ENCODE assay signal across 8 cellular contexts in the genomic region with DNA sequence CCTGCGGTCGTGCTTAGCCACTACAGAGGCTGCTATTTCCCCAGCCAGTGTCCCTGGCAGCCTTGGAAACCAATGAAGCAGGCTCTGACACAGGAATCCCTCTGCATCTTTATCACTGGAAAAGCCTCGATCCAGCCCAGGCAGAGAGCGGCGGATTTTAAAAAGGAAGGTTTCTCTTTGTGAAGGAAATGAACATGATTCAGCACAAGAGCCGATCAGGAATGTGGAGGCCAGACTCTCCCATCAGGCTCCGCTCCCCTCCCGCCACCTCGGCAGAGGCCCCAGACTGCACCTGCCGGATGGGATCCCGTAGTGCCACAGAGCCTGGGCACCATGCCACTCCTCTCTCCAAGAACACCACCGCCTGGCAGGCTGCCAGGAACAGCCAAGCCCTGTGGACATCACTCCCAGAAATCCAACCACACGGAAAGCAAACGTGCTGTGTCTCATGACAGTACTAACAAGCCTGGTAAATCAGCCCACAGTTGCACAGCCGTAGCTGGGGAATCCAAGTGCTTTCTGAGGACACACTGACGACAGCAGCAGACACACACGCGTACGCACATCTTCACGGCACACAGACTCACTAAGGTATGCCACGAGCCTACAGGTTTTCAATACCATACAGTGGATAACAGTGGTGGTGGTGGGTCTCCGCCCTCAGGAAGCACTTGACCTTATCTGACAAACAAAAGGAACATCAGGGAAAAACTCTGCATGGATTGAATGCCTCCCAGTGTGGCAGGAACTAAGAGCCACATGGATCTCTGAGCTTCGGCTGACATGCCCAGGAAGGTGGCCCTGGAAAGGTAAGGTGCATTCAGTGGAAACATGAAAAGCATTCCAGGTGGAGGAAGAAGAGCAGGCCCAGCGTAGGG. TPM values are rescaled to one million over a fixed set of nuclear protein-coding genes. Genes with fewer than 3 reads are reported as not detected.
DNase-seq lines count a peak whose midpoint lies in the region; ATAC-seq and TF ChIP-seq lines count a peak whose summit lies in the region.

No MANE protein-coding gene starts in this region.

- H3K4me1 ChIP-seq in GM23248 (ENCODE audit: insufficient read depth) = peaks cover 20% of the 10 kb centered on the region
- peaks cover 27 to 52% (median 44%) of the 10 kb centered on the region in 4 donors for H3K4me1 ChIP-seq in esophagus muscularis mucosa
- H3K4me1 ChIP-seq in mucosa of stomach (ENCODE audit: control insufficient read depth, insufficient read depth, low read length) = peaks cover 31% of the 10 kb centered on the region

- H3K36me3 ChIP-seq in GM23248 (ENCODE audit: low read depth) (no peaks in the 10 kb centered on the region), esophagus muscularis mucosa (no peaks in the 10 kb centered on the region), mucosa of stomach (ENCODE audit: control insufficient read depth, insufficient read depth, low read length) (no peaks in the 10 kb centered on the region)

- H3K79me2 ChIP-seq in GM23248 (ENCODE audit: insufficient read depth) = no peaks in the 10 kb centered on the region

- no peaks in the 10 kb centered on the region for H4K20me1 ChIP-seq in GM23248 (ENCODE audit: insufficient read depth)

- intact Hi-C loops in esophagus muscularis mucosa (cut with DNase I) = no loop called here

- no peak for ATAC-seq in GM21717 (IDR thresholded peaks at IDR 0.05; ENCODE audit: unreplicated experiment)

- in situ Hi-C loops in GM23248 (cut with MboI) = no loop called here

- H3F3A ChIP-seq in GM23248 (ENCODE audit: insufficient read depth) = peaks cover 5% of the 10 kb centered on the region; the same call in 1 of the 2 replicates

- H3K27me3 ChIP-seq in GM23248 (replicated peaks; ENCODE audit: insufficient read depth) = peaks cover 9% of the 10 kb centered on the region; the same call in 1 of the 2 replicates
- no peaks in the 10 kb centered on the region for H3K27me3 ChIP-seq in esophagus muscularis mucosa
- H3K27me3 ChIP-seq in mucosa of stomach (ENCODE audit: control insufficient read depth, insufficient read depth, low read length) = peaks cover 8% of the 10 kb centered on the region

- DNase-seq in GM23248 (peak; percentile 77), NCI-H774 (lab: John Stamatoyannopoulos, UW) (peak; percentile 83), esophagus muscularis mucosa (ENCODE audit: extremely low spot score) (no peak), HUDEP-2 (lab: John Stamatoyannopoulos, UW; ENCODE audit: unreplicated experiment in 76 of 76) (no peak)
- no peak for DNase-seq in central memory CD4-positive, alpha-beta T cell
- no peak for DNase-seq in T-helper 2 cell treated with Interferon-gamma antibody and Interleukin-4, amounts not matched to agents 5 μg/mL and 100 μg/mL, for 36 hours (ENCODE audit: low spot score)

- no peak for TF ChIP-seq POLR2A in esophagus muscularis mucosa (IDR thresholded peaks at IDR 0.05; ENCODE audit: low read depth)

- peaks cover 2% of the 10 kb centered on the region for H3K4me1 Mint-ChIP-seq in T-helper 2 cell treated with Interferon-gamma antibody and Interleukin-4, amounts not matched to agents 5 μg/mL and 100 μg/mL, for 36 hours (ENCODE audit: low read depth)

- H3K27me3 Mint-ChIP-seq in T-helper 2 cell treated with Interferon-gamma antibody and Interleukin-4, amounts not matched to agents 5 μg/mL and 100 μg/mL, for 36 hours (ENCODE audit: low read depth) = peaks cover 24% of the 10 kb centered on the region

- H3K9ac ChIP-seq in GM23248 (peak overlapping the region; percentile 44), mucosa of stomach (ENCODE audit: low read length) (peak overlapping the region; percentile 45)

- H3K9me2 ChIP-seq in GM23248 (ENCODE audit: insufficient read depth) = no peaks in the 10 kb centered on the region

- H3K4me3 ChIP-seq in GM23248 (peak overlapping the region; percentile 35), esophagus muscularis mucosa (peak overlapping the region; percentile 22 to 32 (median 28)), mucosa of stomach (ENCODE audit: low read length) (no peak overlapping the region)

- H3K27ac Mint-ChIP-seq in T-helper 2 cell treated with Interferon-gamma antibody and Interleukin-4, amounts not matched to agents 5 μg/mL and 100 μg/mL, for 36 hours = no peak overlapping the region

- WGBS in GM23248 (ENCODE audit: low coverage in 1 of 2, low lambda C conversion rate in 2 of 2, missing lambda C conversion rate in 2 of 2), 2 experiments = 23 to 25% methylated on average over 24 of the region's 24 CpGs
- 45% methylated on average over 17 of the region's 24 CpGs for whole genome bisulfite sequencing in esophagus muscularis mucosa

- H3K9me3 Mint-ChIP-seq in T-helper 2 cell treated with Interferon-gamma antibody and Interleukin-4, amounts not matched to agents 5 μg/mL and 100 μg/mL, for 36 hours = no peaks in the 10 kb centered on the region

- H2AFZ ChIP-seq in GM23248 = peak overlapping the region; percentile 64

- no peak for TF ChIP-seq EP300 in esophagus muscularis mucosa (IDR thresholded peaks at IDR 0.05)

- H3K27ac ChIP-seq in GM23248 (peak overlapping the region; percentile 35), esophagus muscularis mucosa (replicated peaks in 1 of 4) (peak overlapping the region; percentile 64 to 70 (median 68))

- H3K4me3 Mint-ChIP-seq in T-helper 2 cell treated with Interferon-gamma antibody and Interleukin-4, amounts not matched to agents 5 μg/mL and 100 μg/mL, for 36 hours = no peak overlapping the region

- H3K9me3 ChIP-seq in GM23248 (ENCODE audit: low read depth) (no peaks in the 10 kb centered on the region), esophagus muscularis mucosa (no peaks in the 10 kb centered on the region), mucosa of stomach (ENCODE audit: control insufficient read depth, low read length) (no peaks in the 10 kb centered on the region)

- peak overlapping the region; percentile 66 for H3K4me2 ChIP-seq in GM23248 (ENCODE audit: unreplicated experiment)

- no peaks in the 10 kb centered on the region for H3K36me3 Mint-ChIP-seq in T-helper 2 cell treated with Interferon-gamma antibody and Interleukin-4, amounts not matched to agents 5 μg/mL and 100 μg/mL, for 36 hours (ENCODE audit: low read depth)

- peak in 1 of 3 experiments; percentile 6 for TF ChIP-seq CTCF in esophagus muscularis mucosa (IDR thresholded peaks at IDR 0.05)

RNA-seq across cellular contexts. Expression of gene LRRC75A, which starts 5.4 kb away (rescaled TPM):
- 0.13 and 0.22 TPM in 2 replicates for total RNA-seq in GM23248 (2014; rRNA removed; shearing (Covaris generic))
- 0.15 and 0.54 TPM in 2 replicates for polyA plus RNA-seq in GM23248 (2016; fragmentation: Nextera tagmentation; extraction: Ambion mirVana)
- total RNA-seq in esophagus muscularis mucosa = 1 to 10 TPM in 2 of 4 donors, under 1 TPM in 2; 0.83 to 3.5 (median 2.0) TPM

Comparison
In these comparisons a context has a peak if more than half of its experiments do, and no peak if none do; other contexts are left out.
1. DNase-seq: peak in GM23248 (single experiment) and NCI-H774 (single experiment); none in esophagus muscularis mucosa (single experiment), HUDEP-2 (0 of 76), central memory CD4-positive, alpha-beta T cell (single experiment) and T-helper 2 cell treated with Interferon-gamma antibody and Interleukin-4, amounts not matched to agents 5 μg/mL and 100 μg/mL, for 36 hours (single experiment).